In genomic region chr16:30949655-30950515, GRCh38 we compare ENCODE assay signal across 1 cellular context.
TF ChIP-seq lines count a peak whose summit lies in the region.

No MANE protein-coding gene starts in this region.

TF ChIP-seq in K562, 482 proteins besides CTCF, POLR2A, EP300 and RAD21 (continued from another document and continues in another):
- peak in 1 of 2 experiments; percentile 33; a peak in 1 of 4 replicates for TF ChIP-seq UBTF (IDR thresholded peaks at IDR 0.05; ENCODE audit: borderline replicate concordance in 1 of 2, low read depth in 2 of 2, low read length in 2 of 2)
- no peak for TF ChIP-seq KLF10 (CRISPR knock-in tag; IDR thresholded peaks at IDR 0.05)
- peak; percentile 92 for TF ChIP-seq SMAD4 (CRISPR knock-in tag; conservative IDR thresholded peaks at IDR 0.05)
- no peak for TF ChIP-seq SMARCB1 (IDR thresholded peaks at IDR 0.05; ENCODE audit: insufficient read length, low read depth)
- TF ChIP-seq ZBTB9 (CRISPR knock-in tag; IDR thresholded peaks at IDR 0.05) = no peak; the same call in none of the 2 replicates
- no peak for TF ChIP-seq ZNF639 (CRISPR knock-in tag; conservative IDR thresholded peaks at IDR 0.05 in 1 of 2, IDR thresholded peaks at IDR 0.05 in 1 of 2)
- TF ChIP-seq ZNF436 (CRISPR knock-in tag; IDR thresholded peaks at IDR 0.05) = no peak
- TF ChIP-seq GABPA (tag; conservative IDR thresholded peaks at IDR 0.05; ENCODE audit: low read depth) = peak; percentile 81
- TF ChIP-seq MCM5 (IDR thresholded peaks at IDR 0.05; ENCODE audit: low read depth) = no peak
- peak; percentile 65; the same call in 1 of the 2 replicates for TF ChIP-seq TEAD4 (IDR thresholded peaks at IDR 0.05; ENCODE audit: low read length)
- TF ChIP-seq TEAD4 (CRISPR knock-in tag; IDR thresholded peaks at IDR 0.05; ENCODE audit: borderline replicate concordance) = no peak
- no peak for TF ChIP-seq NCOA6 (IDR thresholded peaks at IDR 0.05)
- TF ChIP-seq NUFIP1 (IDR thresholded peaks at IDR 0.05; ENCODE audit: partially characterized antibody) = no peak
- TF ChIP-seq CBX5 (IDR thresholded peaks at IDR 0.05; ENCODE audit: borderline replicate concordance, low read depth) = no peak
- no peak for TF ChIP-seq ETS2 (tag; IDR thresholded peaks at IDR 0.05; ENCODE audit: borderline replicate concordance, poor library complexity, severe bottlenecking)
- peak; percentile 10; the same call in 1 of the 2 replicates for TF ChIP-seq ZFX (CRISPR knock-in tag; IDR thresholded peaks at IDR 0.05)
- peak in 1 of 2 experiments; percentile 94; a peak in 3 of 4 replicates for TF ChIP-seq RCOR1 (IDR thresholded peaks at IDR 0.05; ENCODE audit: borderline replicate concordance in 1 of 2, low read depth in 2 of 2, low read length in 2 of 2)
- no peak for TF ChIP-seq ZNF444 (CRISPR knock-in tag; IDR thresholded peaks at IDR 0.05)
- peak; percentile 59 for TF ChIP-seq NEUROD1 (IDR thresholded peaks at IDR 0.05; ENCODE audit: borderline replicate concordance, low read depth, low read length, partially characterized antibody)
- no peak for TF ChIP-seq ZNF217 (CRISPR knock-in tag; IDR thresholded peaks at IDR 0.05)
- no peak for TF ChIP-seq ZNF717 (CRISPR knock-in tag; IDR thresholded peaks at IDR 0.05)
- TF ChIP-seq ZBTB1 (CRISPR knock-in tag; IDR thresholded peaks at IDR 0.05; ENCODE audit: borderline replicate concordance, low read depth) = no peak
- TF ChIP-seq RFX1 (IDR thresholded peaks at IDR 0.05) = no peak
- no peak for TF ChIP-seq TAF15 (IDR thresholded peaks at IDR 0.05; ENCODE audit: low read depth, low read length)
- no peak for TF ChIP-seq SMAD3 (CRISPR knock-in tag; conservative IDR thresholded peaks at IDR 0.05)
- no peak for TF ChIP-seq FOXA1 (IDR thresholded peaks at IDR 0.05; ENCODE audit: borderline replicate concordance)
- no peak for TF ChIP-seq ZNF140 (CRISPR knock-in tag; IDR thresholded peaks at IDR 0.05)
- TF ChIP-seq ADNP (tag; IDR thresholded peaks at IDR 0.05) = no peak
- no peak for TF ChIP-seq ZNF668 (CRISPR knock-in tag; IDR thresholded peaks at IDR 0.05)
- peak in 1 of 2 experiments; percentile 74; a peak in 1 of 4 replicates for TF ChIP-seq SIN3A (IDR thresholded peaks at IDR 0.05; ENCODE audit: borderline replicate concordance in 2 of 2, control insufficient read depth in 1 of 2, low read depth in 2 of 2, low read length in 2 of 2)
- TF ChIP-seq MEF2D (tag; conservative IDR thresholded peaks at IDR 0.05; ENCODE audit: low read depth) = no peak
- no peak for TF ChIP-seq FOXJ3 (CRISPR knock-in tag; IDR thresholded peaks at IDR 0.05)
- no peak for TF ChIP-seq ZSCAN32 (CRISPR knock-in tag; IDR thresholded peaks at IDR 0.05)
- peak; percentile 66 for TF ChIP-seq HLTF (IDR thresholded peaks at IDR 0.05)
- TF ChIP-seq ZNF408 (CRISPR knock-in tag; IDR thresholded peaks at IDR 0.05; ENCODE audit: low read depth) = no peak
- no peak for TF ChIP-seq PRMT5 (CRISPR knock-in tag; IDR thresholded peaks at IDR 0.05)
- peak; percentile 65 for TF ChIP-seq LEF1 (IDR thresholded peaks at IDR 0.05)
- peak; percentile 84 for TF ChIP-seq CBFA2T3 (IDR thresholded peaks at IDR 0.05)
- 0 out of 2 replicates have a peak, but pooled peaks have one; percentile 6 for TF ChIP-seq HCFC1 (IDR thresholded peaks at IDR 0.05; ENCODE audit: low read depth, low read length)
- no peak for TF ChIP-seq PHF8 (IDR thresholded peaks at IDR 0.05; ENCODE audit: borderline replicate concordance, low read length)
- no peak for TF ChIP-seq FOXA3 (CRISPR knock-in tag; conservative IDR thresholded peaks at IDR 0.05 in 1 of 2, IDR thresholded peaks at IDR 0.05 in 1 of 2)
- TF ChIP-seq POLR2AphosphoS2 (IDR thresholded peaks at IDR 0.05; ENCODE audit: low read length) = peak; percentile 94
- no peak for TF ChIP-seq ARHGAP35 (IDR thresholded peaks at IDR 0.05; ENCODE audit: partially characterized antibody)
- no peak for TF ChIP-seq ZNF280B (CRISPR knock-in tag; IDR thresholded peaks at IDR 0.05)
- no peak for TF ChIP-seq PRDM10 (IDR thresholded peaks at IDR 0.05; ENCODE audit: partially characterized antibody)
- no peak for TF ChIP-seq GTF2E2 (tag; IDR thresholded peaks at IDR 0.05)
- TF ChIP-seq ZFP1 (CRISPR knock-in tag; IDR thresholded peaks at IDR 0.05) = no peak
- TF ChIP-seq IRF9 (tag; IDR thresholded peaks at IDR 0.05) = no peak
- TF ChIP-seq KDM5B (IDR thresholded peaks at IDR 0.05; ENCODE audit: insufficient replicate concordance, low read depth, low read length) = peak; percentile 84
- peak; percentile 71 for TF ChIP-seq MITF (IDR thresholded peaks at IDR 0.05)
- no peak for TF ChIP-seq ETV6 (IDR thresholded peaks at IDR 0.05; ENCODE audit: borderline replicate concordance in 1 of 2, low read depth in 2 of 2, low read length in 1 of 2)
- TF ChIP-seq ETV6 (CRISPR knock-in tag; IDR thresholded peaks at IDR 0.05; ENCODE audit: borderline replicate concordance) = no peak
- TF ChIP-seq TEAD2 (tag; IDR thresholded peaks at IDR 0.05) = no peak
- no peak for TF ChIP-seq ZKSCAN8 (CRISPR knock-in tag; IDR thresholded peaks at IDR 0.05)
- TF ChIP-seq USF2 (CRISPR knock-in tag; IDR thresholded peaks at IDR 0.05) = no peak
- TF ChIP-seq E2F1 (CRISPR knock-in tag; IDR thresholded peaks at IDR 0.05) = no peak
- peak; percentile 78; the same call in 1 of the 2 replicates for TF ChIP-seq ZNF197 (CRISPR knock-in tag; IDR thresholded peaks at IDR 0.05; ENCODE audit: low read depth)
- TF ChIP-seq HSF4 (CRISPR knock-in tag; IDR thresholded peaks at IDR 0.05; ENCODE audit: borderline replicate concordance) = no peak
- no peak for TF ChIP-seq ZNF75A (CRISPR knock-in tag; IDR thresholded peaks at IDR 0.05)
- peak; percentile 63; the same call in 1 of the 2 replicates for TF ChIP-seq MTA1 (IDR thresholded peaks at IDR 0.05; ENCODE audit: borderline replicate concordance)
